In the genomic region with DNA sequence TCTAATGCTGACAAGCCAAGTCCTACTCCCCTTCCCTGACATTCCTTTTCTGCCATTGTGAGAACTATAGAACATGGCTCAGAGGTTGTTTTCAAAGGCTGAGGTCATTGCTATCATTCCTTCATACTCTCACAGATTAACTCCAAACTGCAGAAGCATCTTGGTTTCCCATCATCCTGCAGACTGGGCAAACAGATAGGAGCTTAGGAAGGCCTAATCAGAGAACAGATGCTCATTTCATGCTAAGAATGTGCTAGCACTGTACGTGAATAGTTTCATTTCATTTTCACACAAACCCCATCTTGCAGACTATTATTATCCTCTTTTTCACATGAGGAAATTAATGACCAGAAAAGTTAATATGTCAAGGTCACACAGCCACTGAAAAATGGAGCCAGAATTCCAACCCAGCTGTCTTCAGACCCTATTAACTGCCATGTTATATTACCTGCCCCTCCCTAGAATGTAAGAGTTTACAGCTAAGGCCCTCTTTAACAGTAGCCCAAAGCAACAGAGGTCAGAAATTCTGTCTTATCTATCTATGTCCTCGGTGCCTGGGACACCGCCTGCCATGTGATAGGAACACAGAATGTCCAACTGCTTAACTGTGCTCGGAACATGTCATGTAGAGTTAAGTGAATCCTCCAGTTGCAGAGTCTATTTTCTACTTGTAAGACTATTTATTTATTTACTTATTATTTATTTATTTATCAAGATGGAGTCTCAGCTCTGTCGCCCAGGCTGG, we compare ENCODE assay signal across 21 cellular contexts.
"Had no signal": no experiment of that assay in that cellular context is flagged by ENCODE, and none has a peak within 500 bp of the region (broad histone marks: within the 10 kb centered on the region; RNA-seq: fewer than 3 reads in every experiment).

No MANE protein-coding gene starts in this region.

- H3K36me3 Mint-ChIP-seq: naive thymus-derived CD8-positive, alpha-beta T cell had no signal

- H3K4me3 Mint-ChIP-seq: activated CD4-positive, alpha-beta T cell treated with anti-CD3 and anti-CD28 coated beads, Interleukin-2, amount 10 ng/mL, durations not matched to agents 24 days and 14 days; activated naive CD8-positive, alpha-beta T cell treated with anti-CD3 and anti-CD28 coated beads for 36 hours; endodermal cell had no signal

- FAIRE-seq: bronchial epithelial cell had no signal

- ATAC-seq: activated CD4-positive, CD25-positive, alpha-beta regulatory T cell treated with anti-CD3 and anti-CD28 coated beads, Interleukin-2, amount 50 U/mL, for 24 hours; heart right ventricle; naive thymus-derived CD8-positive, alpha-beta T cell; stimulated activated naive CD8-positive, alpha-beta T cell treated with anti-CD3 and anti-CD28 coated beads, Interleukin-15, Interleukin-2, amounts not matched to agents 100 U/mL and 50 U/mL, for 24 hours had no signal

- DNase-seq: activated CD4-positive, alpha-beta T cell treated with anti-CD3 and anti-CD28 coated beads, Interleukin-2, amount 10 ng/mL, durations not matched to agents 24 days and 14 days; activated naive CD8-positive, alpha-beta T cell treated with anti-CD3 and anti-CD28 coated beads for 36 hours; activated T-cell treated with anti-CD3 and anti-CD28 coated beads, Interleukin-2, amount 50 U/mL, for 1 hour; amniotic stem cell; endodermal cell; heart right ventricle; islet precursor cell; naive thymus-derived CD8-positive, alpha-beta T cell; ovary; stimulated activated CD4-positive, alpha-beta T cell treated with anti-CD3 and anti-CD28 coated beads, Interleukin-4, amount 100 ng/mL, for 24 hours; stimulated activated naive CD8-positive, alpha-beta T cell treated with anti-CD3 and anti-CD28 coated beads, Interleukin-15, Interleukin-2, amounts not matched to agents 100 U/mL and 50 U/mL, for 24 hours; SW 1271; T-helper 2 cell; upper lobe of left lung had no signal

- H3K27ac ChIP-seq: coronary artery, ovary, right atrium auricular region, VCaP had no signal

- H3K9me3 ChIP-seq: heart right ventricle, ovary, prostate gland, right atrium auricular region, upper lobe of left lung had no signal

- H3K9me3 Mint-ChIP-seq: activated CD4-positive, alpha-beta T cell treated with anti-CD3 and anti-CD28 coated beads, Interleukin-2, amount 10 ng/mL, durations not matched to agents 24 days and 14 days; activated naive CD8-positive, alpha-beta T cell treated with anti-CD3 and anti-CD28 coated beads for 36 hours; endodermal cell had no signal

- H3K27me3 ChIP-seq: heart right ventricle, ovary, right atrium auricular region, upper lobe of left lung had no signal

- H3K27ac Mint-ChIP-seq: endodermal cell had no signal

- H3K36me3 ChIP-seq: heart right ventricle, ovary, prostate gland, right atrium auricular region, upper lobe of left lung had no signal

- H3K4me1 ChIP-seq: prostate gland had no signal

- H3K4me3 ChIP-seq: coronary artery, heart right ventricle, lung, ovary, prostate gland, right atrium auricular region, upper lobe of left lung had no signal

- H3K27me3 Mint-ChIP-seq: activated naive CD8-positive, alpha-beta T cell treated with anti-CD3 and anti-CD28 coated beads for 36 hours; naive thymus-derived CD8-positive, alpha-beta T cell had no signal
